In genomic region chr11:102399189-102399588, GRCh38 we compare ENCODE assay signal across 17 cellular contexts.
"Had no signal": no experiment of that assay in that cellular context is flagged by ENCODE, and none has a peak within 500 bp of the region (broad histone marks: within the 10 kb centered on the region; RNA-seq: fewer than 3 reads in every experiment).

No MANE protein-coding gene starts in this region.

- FAIRE-seq: keratinocyte had no signal

- H3K36me3 ChIP-seq: prostate gland had no signal

- H3K9me3 ChIP-seq: gastrocnemius medialis, left lung, prostate gland had no signal

- H3K27me3 Mint-ChIP-seq: activated CD4-positive, alpha-beta memory T cell treated with anti-CD3 and anti-CD28 coated beads for 36 hours had no signal

- H3K4me3 ChIP-seq: gastrocnemius medialis, left lung, prostate gland, skin epidermis had no signal

- H3K9me3 Mint-ChIP-seq: activated CD4-positive, alpha-beta memory T cell treated with anti-CD3 and anti-CD28 coated beads for 36 hours; activated T-cell treated with anti-CD3 and anti-CD28 coated beads, Interleukin-2, amount 50 U/mL, for 4 hours; mesothelial cell of epicardium; neural crest cell; stimulated activated effector memory CD8-positive, alpha-beta T cell treated with anti-CD3 and anti-CD28 coated beads, Interleukin-12 subunit alpha, Interleukin-12 subunit beta, amount 100 ng/mL, for 72 hours had no signal

- H3K27ac ChIP-seq: gastrocnemius medialis, left lung, prostate gland, skin epidermis, WERI-Rb-1 had no signal

- DNase-seq: activated CD4-positive, alpha-beta memory T cell treated with anti-CD3 and anti-CD28 coated beads for 36 hours; activated naive CD4-positive, alpha-beta T cell treated with anti-CD3 and anti-CD28 coated beads, Interleukin-2, amount 50 U/mL, for 16 hours; activated T-cell treated with anti-CD3 and anti-CD28 coated beads, Interleukin-2, amount 50 U/mL, for 4 hours; effector CD4-positive, alpha-beta T cell; gastrocnemius medialis; head of caudate nucleus; left lung; right cardiac atrium; stimulated activated CD4-positive, alpha-beta T cell treated with anti-CD3 and anti-CD28 coated beads, Interleukin-4, amount 100 ng/mL, for 1 hour; T-helper 2 cell; WERI-Rb-1 had no signal

- H3K27me3 ChIP-seq: gastrocnemius medialis, left lung had no signal

- H3K4me3 Mint-ChIP-seq: activated CD4-positive, alpha-beta memory T cell treated with anti-CD3 and anti-CD28 coated beads for 36 hours; activated T-cell treated with anti-CD3 and anti-CD28 coated beads, Interleukin-2, amount 50 U/mL, for 4 hours; mesothelial cell of epicardium; neural crest cell; stimulated activated effector memory CD8-positive, alpha-beta T cell treated with anti-CD3 and anti-CD28 coated beads, Interleukin-12 subunit alpha, Interleukin-12 subunit beta, amount 100 ng/mL, for 72 hours had no signal

- H3K4me1 Mint-ChIP-seq: mesothelial cell of epicardium had no signal

- H3K27ac Mint-ChIP-seq: activated CD4-positive, alpha-beta memory T cell treated with anti-CD3 and anti-CD28 coated beads for 36 hours; mesothelial cell of epicardium; stimulated activated effector memory CD8-positive, alpha-beta T cell treated with anti-CD3 and anti-CD28 coated beads, Interleukin-12 subunit alpha, Interleukin-12 subunit beta, amount 100 ng/mL, for 72 hours had no signal

- ATAC-seq: activated T-cell treated with anti-CD3 and anti-CD28 coated beads, Interleukin-2, amount 50 U/mL, for 4 hours; gastrocnemius medialis; left lung; right cardiac atrium; stimulated activated effector memory CD8-positive, alpha-beta T cell treated with anti-CD3 and anti-CD28 coated beads, Interleukin-12 subunit alpha, Interleukin-12 subunit beta, amount 100 ng/mL, for 72 hours had no signal

- H3K4me1 ChIP-seq: prostate gland had no signal
